1 cellular context compared by ENCODE assay signal in the genomic region with DNA sequence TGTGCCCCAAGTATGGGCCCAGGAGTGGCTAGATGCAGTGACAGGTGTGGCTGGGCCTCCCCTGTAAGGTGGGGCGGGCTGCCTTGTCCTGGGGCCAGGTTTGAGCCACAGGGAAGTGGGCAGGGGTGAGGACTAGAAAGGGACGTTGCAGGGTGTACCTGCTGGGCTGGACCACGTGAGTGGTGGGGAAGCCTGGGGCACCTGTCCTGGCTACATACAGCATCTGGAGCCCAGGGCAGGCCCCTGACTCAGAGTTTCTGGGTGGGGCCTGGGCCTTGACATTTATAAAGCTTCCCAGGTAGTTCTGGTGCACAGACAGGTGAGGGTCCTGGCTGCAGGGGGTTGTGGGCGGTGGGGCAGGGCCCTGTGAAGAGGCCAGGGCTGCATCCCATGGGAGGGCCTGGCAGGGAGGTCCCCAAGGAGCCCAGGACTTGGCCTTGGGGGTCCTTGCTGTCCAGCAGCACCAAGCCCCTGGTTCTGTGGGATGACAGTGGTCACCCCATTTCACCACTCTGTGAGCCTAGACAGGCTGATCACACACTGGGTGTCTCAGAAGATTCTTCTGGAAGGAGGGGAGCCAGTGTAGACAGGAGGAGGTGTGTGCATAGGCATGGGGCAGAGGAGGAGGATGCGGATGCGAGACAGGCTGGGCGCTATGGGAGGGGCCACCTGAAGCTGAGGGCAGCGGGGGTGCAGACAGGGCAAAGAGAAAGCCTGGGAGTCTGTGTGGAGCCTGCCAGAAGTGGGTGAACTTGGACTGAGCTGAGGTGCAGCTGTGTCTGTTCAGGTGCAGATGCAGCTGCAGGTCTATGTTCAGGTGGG.
TF ChIP-seq lines count a peak whose summit lies in the region.

No MANE protein-coding gene starts in this region.

TF ChIP-seq in GM23338, 12 proteins besides CTCF, POLR2A, EP300 and RAD21:
- TF ChIP-seq, protein P1, sequence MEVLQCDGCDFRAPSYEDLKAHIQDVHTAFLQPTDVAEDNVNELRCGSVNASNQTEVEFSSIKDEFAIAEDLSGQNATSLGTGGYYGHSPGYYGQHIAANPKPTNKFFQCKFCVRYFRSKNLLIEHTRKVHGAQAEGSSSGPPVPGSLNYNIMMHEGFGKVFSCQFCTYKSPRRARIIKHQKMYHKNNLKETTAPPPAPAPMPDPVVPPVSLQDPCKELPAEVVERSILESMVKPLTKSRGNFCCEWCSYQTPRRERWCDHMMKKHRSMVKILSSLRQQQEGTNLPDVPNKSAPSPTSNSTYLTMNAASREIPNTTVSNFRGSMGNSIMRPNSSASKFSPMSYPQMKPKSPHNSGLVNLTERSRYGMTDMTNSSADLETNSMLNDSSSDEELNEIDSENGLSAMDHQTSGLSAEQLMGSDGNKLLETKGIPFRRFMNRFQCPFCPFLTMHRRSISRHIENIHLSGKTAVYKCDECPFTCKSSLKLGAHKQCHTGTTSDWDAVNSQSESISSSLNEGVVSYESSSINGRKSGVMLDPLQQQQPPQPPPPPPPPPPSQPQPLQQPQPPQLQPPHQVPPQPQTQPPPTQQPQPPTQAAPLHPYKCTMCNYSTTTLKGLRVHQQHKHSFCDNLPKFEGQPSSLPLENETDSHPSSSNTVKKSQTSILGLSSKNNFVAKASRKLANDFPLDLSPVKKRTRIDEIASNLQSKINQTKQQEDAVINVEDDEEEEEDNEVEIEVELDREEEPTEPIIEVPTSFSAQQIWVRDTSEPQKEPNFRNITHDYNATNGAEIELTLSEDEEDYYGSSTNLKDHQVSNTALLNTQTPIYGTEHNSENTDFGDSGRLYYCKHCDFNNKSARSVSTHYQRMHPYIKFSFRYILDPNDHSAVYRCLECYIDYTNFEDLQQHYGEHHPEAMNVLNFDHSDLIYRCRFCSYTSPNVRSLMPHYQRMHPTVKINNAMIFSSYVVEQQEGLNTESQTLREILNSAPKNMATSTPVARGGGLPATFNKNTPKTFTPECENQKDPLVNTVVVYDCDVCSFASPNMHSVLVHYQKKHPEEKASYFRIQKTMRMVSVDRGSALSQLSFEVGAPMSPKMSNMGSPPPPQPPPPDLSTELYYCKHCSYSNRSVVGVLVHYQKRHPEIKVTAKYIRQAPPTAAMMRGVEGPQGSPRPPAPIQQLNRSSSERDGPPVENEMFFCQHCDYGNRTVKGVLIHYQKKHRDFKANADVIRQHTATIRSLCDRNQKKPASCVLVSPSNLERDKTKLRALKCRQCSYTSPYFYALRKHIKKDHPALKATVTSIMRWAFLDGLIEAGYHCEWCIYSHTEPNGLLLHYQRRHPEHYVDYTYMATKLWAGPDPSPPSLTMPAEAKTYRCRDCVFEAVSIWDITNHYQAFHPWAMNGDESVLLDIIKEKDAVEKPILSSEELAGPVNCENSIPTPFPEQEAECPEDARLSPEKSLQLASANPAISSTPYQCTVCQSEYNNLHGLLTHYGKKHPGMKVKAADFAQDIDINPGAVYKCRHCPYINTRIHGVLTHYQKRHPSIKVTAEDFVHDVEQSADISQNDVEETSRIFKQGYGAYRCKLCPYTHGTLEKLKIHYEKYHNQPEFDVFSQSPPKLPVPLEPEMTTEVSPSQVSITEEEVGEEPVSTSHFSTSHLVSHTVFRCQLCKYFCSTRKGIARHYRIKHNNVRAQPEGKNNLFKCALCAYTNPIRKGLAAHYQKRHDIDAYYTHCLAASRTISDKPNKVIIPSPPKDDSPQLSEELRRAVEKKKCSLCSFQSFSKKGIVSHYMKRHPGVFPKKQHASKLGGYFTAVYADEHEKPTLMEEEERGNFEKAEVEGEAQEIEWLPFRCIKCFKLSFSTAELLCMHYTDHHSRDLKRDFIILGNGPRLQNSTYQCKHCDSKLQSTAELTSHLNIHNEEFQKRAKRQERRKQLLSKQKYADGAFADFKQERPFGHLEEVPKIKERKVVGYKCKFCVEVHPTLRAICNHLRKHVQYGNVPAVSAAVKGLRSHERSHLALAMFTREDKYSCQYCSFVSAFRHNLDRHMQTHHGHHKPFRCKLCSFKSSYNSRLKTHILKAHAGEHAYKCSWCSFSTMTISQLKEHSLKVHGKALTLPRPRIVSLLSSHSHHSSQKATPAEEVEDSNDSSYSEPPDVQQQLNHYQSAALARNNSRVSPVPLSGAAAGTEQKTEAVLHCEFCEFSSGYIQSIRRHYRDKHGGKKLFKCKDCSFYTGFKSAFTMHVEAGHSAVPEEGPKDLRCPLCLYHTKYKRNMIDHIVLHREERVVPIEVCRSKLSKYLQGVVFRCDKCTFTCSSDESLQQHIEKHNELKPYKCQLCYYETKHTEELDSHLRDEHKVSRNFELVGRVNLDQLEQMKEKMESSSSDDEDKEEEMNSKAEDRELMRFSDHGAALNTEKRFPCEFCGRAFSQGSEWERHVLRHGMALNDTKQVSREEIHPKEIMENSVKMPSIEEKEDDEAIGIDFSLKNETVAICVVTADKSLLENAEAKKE (CRISPR knock-in tag; IDR thresholded peaks at IDR 0.05) = no peak
- TF ChIP-seq EZH2 (IDR thresholded peaks at IDR 0.05; ENCODE audit: low read depth, unreplicated experiment) (no peak), CREB1 (CRISPR knock-in tag; IDR thresholded peaks at IDR 0.05; ENCODE audit: low read depth) (no peak), JUNB (IDR thresholded peaks at IDR 0.05; ENCODE audit: unreplicated experiment) (no peak), ZNF331 (CRISPR knock-in tag; IDR thresholded peaks at IDR 0.05; ENCODE audit: low read depth) (no peak), STAT1 (IDR thresholded peaks at IDR 0.05; ENCODE audit: unreplicated experiment) (no peak), POLR2AphosphoS5 (IDR thresholded peaks at IDR 0.05; ENCODE audit: low read depth) (no peak), EZH2phosphoT487 (IDR thresholded peaks at IDR 0.05; ENCODE audit: unreplicated experiment) (no peak)
TF ChIP-seq in GM23338: peak in this region for 0.
